In the genomic region with DNA sequence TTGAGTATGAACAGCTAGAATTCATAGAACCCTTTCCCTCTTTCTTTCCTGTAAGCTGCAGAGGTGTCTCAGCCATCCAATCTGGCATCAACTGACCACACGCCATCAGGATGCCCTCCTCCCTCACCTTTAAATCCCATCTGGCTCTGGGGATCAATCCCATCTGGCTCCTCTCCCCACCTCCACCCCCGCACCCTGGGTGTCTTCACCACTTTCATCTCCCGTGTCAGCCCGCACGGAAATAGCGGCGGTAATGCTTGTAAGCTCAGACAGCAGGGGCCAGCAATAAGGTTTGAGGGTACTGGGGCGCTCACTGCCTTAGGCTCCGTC, we compare ENCODE assay signal across 8 cellular contexts. TPM values are rescaled to one million over a fixed set of nuclear protein-coding genes. Genes with fewer than 3 reads are reported as not detected.
DNase-seq lines count a peak whose midpoint lies in the region; ATAC-seq and TF ChIP-seq lines count a peak whose summit lies in the region.

No MANE protein-coding gene starts in this region.

- H3K27ac ChIP-seq in esophagus muscularis mucosa (replicated peaks in 1 of 4) (peak overlapping the region; percentile 83 to 89 (median 85)), gastrocnemius medialis (peak overlapping the region; percentile 91 to 99 (median 96))

- intact Hi-C loops in esophagus muscularis mucosa (cut with DNase I) (no loop called here), gastrocnemius medialis (cut with DNase I; ENCODE audit: low total_unique reads) (loop anchor here (2.0 to 5.0 kb wide), 2 partner anchors 76 to 255 kb away; a partner anchor contains a TSS)

- no peak for TF ChIP-seq EP300 in esophagus muscularis mucosa (IDR thresholded peaks at IDR 0.05)

- DNase-seq in NCI-H146 treated with DMSO at 0.1 percent for 48 hours (lab: John Stamatoyannopoulos, UW; ENCODE audit: unreplicated experiment) (peak; percentile 5), NCI-H146 (lab: John Stamatoyannopoulos, UW) (no peak), esophagus muscularis mucosa (ENCODE audit: extremely low spot score) (no peak), gastrocnemius medialis (no peak), hippocampal formation (lab: John Stamatoyannopoulos, UW) (no peak), epidermal melanocyte (ENCODE audit: insufficient read length, low spot score) (no peak)

- H3K4me1 ChIP-seq in esophagus muscularis mucosa (peaks cover 45 to 77% (median 67%) of the 10 kb centered on the region in 4 donors), gastrocnemius medialis (peaks cover 46 to 68% of the 10 kb centered on the region in 2 donors)

- H3K36me3 ChIP-seq in esophagus muscularis mucosa (peaks cover 7 to 35% (median 30%) of the 10 kb centered on the region in 4 donors), gastrocnemius medialis (peaks cover 0 to 33% of the 10 kb centered on the region in 2 donors)

- H3K9me3 ChIP-seq in esophagus muscularis mucosa (no peaks in the 10 kb centered on the region), gastrocnemius medialis (no peaks in the 10 kb centered on the region)

- 12% methylated on average over 9 of the region's 9 CpGs for WGBS in esophagus muscularis mucosa

- peak in 1 of 2 donors; percentile 1 for ATAC-seq in gastrocnemius medialis
- no peak for ATAC-seq in HG03045 (IDR thresholded peaks at IDR 0.05; ENCODE audit: unreplicated experiment)

- no peak for TF ChIP-seq POLR2A in esophagus muscularis mucosa (IDR thresholded peaks at IDR 0.05; ENCODE audit: low read depth)
- TF ChIP-seq POLR2A in gastrocnemius medialis (IDR thresholded peaks at IDR 0.05) = no peak

- H3K27me3 ChIP-seq in esophagus muscularis mucosa (no peaks in the 10 kb centered on the region), gastrocnemius medialis (no peaks in the 10 kb centered on the region)

- no peak for TF ChIP-seq CTCF in WI38 (IDR thresholded peaks at IDR 0.05; ENCODE audit: low read depth, low read length)
- TF ChIP-seq CTCF in esophagus muscularis mucosa (IDR thresholded peaks at IDR 0.05) = no peak
- TF ChIP-seq CTCF in gastrocnemius medialis (IDR thresholded peaks at IDR 0.05 in 4 of 5, conservative IDR thresholded peaks at IDR 0.05 in 1 of 5) = no peak

- in situ Hi-C loops in gastrocnemius medialis (cut with MboI; ENCODE audit: low sequenced_read_pairs in 4 of 4) = no loop called here

- H3K4me3 ChIP-seq in WI38 (ENCODE audit: low read depth, low read length) (peak overlapping the region; percentile 54), esophagus muscularis mucosa (peak overlapping the region; percentile 65 to 81 (median 76)), gastrocnemius medialis (peak overlapping the region; percentile 68 to 88 (median 76))

RNA-seq across cellular contexts. Expression of a gene that starts 0.5 kb away (rescaled TPM):
- not detected for total RNA-seq in esophagus muscularis mucosa
- total RNA-seq in gastrocnemius medialis = not detected

RNA-seq across cellular contexts. Expression of a gene that starts 1.2 kb away (rescaled TPM):
- total RNA-seq in esophagus muscularis mucosa (100 to 1,000 TPM in 1 of 4 donors, 10 to 100 TPM in 3; 44.2 to 132 (median 74.4) TPM), gastrocnemius medialis (100 to 1,000 TPM; 351 to 797 (median 386) TPM)

RNA-seq across cellular contexts. Expression of a gene that starts 7.3 kb away (rescaled TPM):
- total RNA-seq in esophagus muscularis mucosa = 10 to 100 TPM; 12.8 to 21.6 (median 16.7) TPM
- 10 to 100 TPM in 3 of 4 donors, 1 to 10 TPM in 1; 4.4 to 19.3 (median 14.2) TPM for total RNA-seq in gastrocnemius medialis

RNA-seq across cellular contexts. Expression of a gene that starts 7.3 kb away (rescaled TPM):
- total RNA-seq in esophagus muscularis mucosa (1 to 10 TPM; 3.3 to 6.4 (median 5.6) TPM), gastrocnemius medialis (1 to 10 TPM; 1.0 to 3.6 (median 1.3) TPM)

RNA-seq across cellular contexts. Expression of a gene that starts 22.9 kb away (rescaled TPM):
- total RNA-seq in esophagus muscularis mucosa = 10 to 100 TPM; 20.4 to 34.1 (median 27.6) TPM
- 10 to 100 TPM; 13.0 to 23.0 (median 19.1) TPM for total RNA-seq in gastrocnemius medialis
